Comparison of ENCODE assay signal across 1 cellular context in the genomic region with DNA sequence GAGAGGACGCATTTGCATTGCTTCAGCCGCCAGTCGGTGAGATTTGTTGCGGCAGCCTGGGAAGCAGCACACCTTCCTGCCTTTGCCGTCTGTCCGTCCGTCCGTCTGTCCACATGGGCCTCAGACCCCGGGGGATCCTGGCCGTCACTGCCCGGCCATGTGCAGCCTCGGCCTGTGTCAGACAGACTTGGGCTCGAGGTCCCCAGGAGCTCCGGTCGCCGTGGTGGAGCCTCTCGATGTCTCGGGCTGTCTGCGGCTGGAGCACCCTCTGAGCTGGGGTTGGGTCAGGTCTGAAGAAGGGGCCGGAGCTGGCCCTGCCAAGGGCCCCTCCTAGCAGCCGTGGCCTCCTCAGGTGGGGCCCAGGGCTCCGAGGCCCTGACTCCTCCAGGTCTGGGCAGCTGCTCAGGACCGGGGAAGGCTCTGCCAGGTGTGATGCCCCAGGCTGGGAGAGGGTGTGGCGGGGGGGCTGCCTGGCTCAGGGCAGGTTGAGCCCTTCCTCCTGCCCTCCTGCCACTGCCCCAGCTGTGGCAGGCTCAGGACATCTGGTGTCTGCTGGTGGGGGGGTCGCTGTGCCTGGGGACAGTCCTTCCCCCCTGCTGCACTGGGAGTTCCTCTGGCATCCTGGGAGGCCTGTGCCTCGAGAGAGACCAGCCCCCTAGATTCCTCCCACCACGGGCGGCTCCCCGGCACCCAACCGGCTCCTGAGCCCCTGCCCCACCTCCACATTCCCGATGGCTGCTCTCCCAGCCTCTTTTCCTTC.
TF ChIP-seq lines count a peak whose summit lies in the region.

No MANE protein-coding gene starts in this region.

TF ChIP-seq in HepG2, 621 proteins besides CTCF, POLR2A, EP300 and RAD21 (continued from another document):
- TF ChIP-seq, protein P1, sequence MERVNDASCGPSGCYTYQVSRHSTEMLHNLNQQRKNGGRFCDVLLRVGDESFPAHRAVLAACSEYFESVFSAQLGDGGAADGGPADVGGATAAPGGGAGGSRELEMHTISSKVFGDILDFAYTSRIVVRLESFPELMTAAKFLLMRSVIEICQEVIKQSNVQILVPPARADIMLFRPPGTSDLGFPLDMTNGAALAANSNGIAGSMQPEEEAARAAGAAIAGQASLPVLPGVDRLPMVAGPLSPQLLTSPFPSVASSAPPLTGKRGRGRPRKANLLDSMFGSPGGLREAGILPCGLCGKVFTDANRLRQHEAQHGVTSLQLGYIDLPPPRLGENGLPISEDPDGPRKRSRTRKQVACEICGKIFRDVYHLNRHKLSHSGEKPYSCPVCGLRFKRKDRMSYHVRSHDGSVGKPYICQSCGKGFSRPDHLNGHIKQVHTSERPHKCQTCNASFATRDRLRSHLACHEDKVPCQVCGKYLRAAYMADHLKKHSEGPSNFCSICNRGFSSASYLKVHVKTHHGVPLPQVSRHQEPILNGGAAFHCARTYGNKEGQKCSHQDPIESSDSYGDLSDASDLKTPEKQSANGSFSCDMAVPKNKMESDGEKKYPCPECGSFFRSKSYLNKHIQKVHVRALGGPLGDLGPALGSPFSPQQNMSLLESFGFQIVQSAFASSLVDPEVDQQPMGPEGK (CRISPR knock-in tag; IDR thresholded peaks at IDR 0.05), result no peak
- TF ChIP-seq ZNF614 (CRISPR knock-in tag; IDR thresholded peaks at IDR 0.05; ENCODE audit: borderline replicate concordance), result no peak
- TF ChIP-seq KAT8 (CRISPR knock-in tag; IDR thresholded peaks at IDR 0.05), result no peak
- 0 out of 2 replicates have a peak, but pooled peaks have one; percentile 6 for TF ChIP-seq ZNF788 (CRISPR knock-in tag; IDR thresholded peaks at IDR 0.05; ENCODE audit: borderline replicate concordance)
